6 cellular contexts compared by ENCODE assay signal in the genomic region with DNA sequence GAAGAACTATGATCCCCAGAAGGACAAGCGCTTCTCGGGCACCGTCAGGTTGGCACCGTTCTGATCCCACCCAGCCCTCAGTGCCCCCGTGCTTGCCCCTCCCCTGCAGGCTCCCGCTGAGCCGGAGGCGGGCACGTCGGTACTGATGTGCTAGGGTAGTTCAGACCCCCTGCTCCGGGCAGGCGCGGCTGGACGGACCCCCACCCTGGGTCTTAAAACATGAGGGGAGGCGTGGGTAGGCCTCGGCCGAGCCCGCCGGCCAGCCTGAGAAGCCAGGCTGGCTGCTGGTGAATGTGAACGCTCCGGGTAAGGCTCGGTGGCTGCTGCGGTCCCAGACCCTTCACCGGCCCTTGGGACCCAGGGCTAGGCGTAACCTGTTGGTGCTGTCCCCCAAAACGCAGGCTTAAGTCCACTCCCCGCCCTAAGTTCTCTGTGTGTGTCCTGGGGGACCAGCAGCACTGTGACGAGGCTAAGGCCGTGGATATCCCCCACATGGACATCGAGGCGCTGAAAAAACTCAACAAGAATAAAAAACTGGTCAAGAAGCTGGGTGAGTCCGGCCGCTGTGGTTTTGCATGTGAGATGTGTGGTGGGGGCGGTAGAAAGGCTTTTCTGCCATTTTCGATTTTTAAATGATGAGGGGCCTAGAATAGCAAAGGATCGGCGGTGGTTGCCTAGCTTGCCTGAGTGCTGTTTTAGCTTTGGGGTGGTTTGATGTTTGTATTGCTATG. TPM values are rescaled to one million over a fixed set of nuclear protein-coding genes. Genes with fewer than 3 reads are reported as not detected.
DNase-seq lines count a peak whose midpoint lies in the region; ATAC-seq, FAIRE-seq and TF ChIP-seq lines count a peak whose summit lies in the region.

No MANE protein-coding gene starts in this region.

- no peak overlapping the region for H2AFZ ChIP-seq in H9 (ENCODE audit: low read length)

- peaks cover 19% of the 10 kb centered on the region; the same call in 1 of the 2 replicates for H3K79me2 ChIP-seq in H9 (ENCODE audit: insufficient read depth, low read length)

- ATAC-seq in HG02840 (IDR thresholded peaks at IDR 0.05; ENCODE audit: low FRiP score, unreplicated experiment) (no peak), HG03571 (IDR thresholded peaks at IDR 0.05; ENCODE audit: unreplicated experiment) (no peak)

- CTCF ChIA-PET in activated CD4-positive, alpha-beta memory T cell treated with anti-CD3 and anti-CD28 coated beads for 36 hours (lab: Charles Lee) = interaction anchor here (1.0 to 10.0 kb wide), 9 partner anchors 9 to 214 kb away, joined by 3 to 83 read pairs (median 7); a partner anchor contains a TSS

- DNase-seq in H9 = no peak
- no peak for DNase-seq in activated CD4-positive, alpha-beta memory T cell treated with anti-CD3 and anti-CD28 coated beads for 36 hours
- no peak for DNase-seq in lower leg skin (ENCODE audit: low spot score in 2 of 2)
- DNase-seq in GM19239 (ENCODE audit: insufficient read length, low spot score) = no peak

- H2BK15ac ChIP-seq in H9 (ENCODE audit: low read depth, low read length) = no peak overlapping the region

- H3K14ac ChIP-seq in H9 (ENCODE audit: insufficient read depth, low read length) = peak overlapping the region; percentile 94

- H4K5ac ChIP-seq in H9 (ENCODE audit: insufficient read length, low read depth, low read length) = no peak overlapping the region

- POLR2A ChIA-PET in activated CD4-positive, alpha-beta memory T cell treated with anti-CD3 and anti-CD28 coated beads for 36 hours (lab: Charles Lee) = interaction anchor here (0.6 to 2.4 kb wide), 8 partner anchors 14 to 171 kb away, joined by 3 to 8 read pairs (median 5); a partner anchor contains a TSS

- no peak overlapping the region for H2BK20ac ChIP-seq in H9 (ENCODE audit: low read depth, low read length, poor library complexity, severe bottlenecking)

- no peaks in the 10 kb centered on the region for H3K27me3 ChIP-seq in H9 (ENCODE audit: insufficient read depth, low read length)

- H2BK12ac ChIP-seq in H9 (ENCODE audit: insufficient read length, low read depth, low read length) = no peak overlapping the region

- peaks cover 3% of the 10 kb centered on the region; the same call in 1 of the 2 replicates for H3K4me1 ChIP-seq in H9 (ENCODE audit: insufficient read depth, low read length)

- H3K27me3 Mint-ChIP-seq in H9 (ENCODE audit: low read depth) = peaks cover 6% of the 10 kb centered on the region
- no peaks in the 10 kb centered on the region for H3K27me3 Mint-ChIP-seq in activated CD4-positive, alpha-beta memory T cell treated with anti-CD3 and anti-CD28 coated beads for 36 hours

- no peaks in the 10 kb centered on the region for H4K20me1 ChIP-seq in H9 (ENCODE audit: control insufficient read depth, insufficient read depth, insufficient read length)

- intact Hi-C loops in activated CD4-positive, alpha-beta memory T cell treated with anti-CD3 and anti-CD28 coated beads for 36 hours (cut with micrococcal nuclease) = loop anchor here (1.0 to 2.0 kb wide), 6 partner anchors 17 to 262 kb away; a partner anchor contains a TSS
- intact Hi-C loops in lower leg skin (cut with DNase I; ENCODE audit: low total_unique reads) = loop anchor here (5.0 kb wide), 1 partner anchor 127 kb away; a partner anchor contains a TSS

- no peak overlapping the region for H4K8ac ChIP-seq in H9 (replicated peaks; ENCODE audit: insufficient read length, low read depth, low read length)

- H3K4me2 ChIP-seq in H9 (ENCODE audit: insufficient read depth, insufficient read length, low read length) = peak overlapping the region; percentile 95

- peak overlapping the region; percentile 95 for H3K18ac ChIP-seq in H9 (ENCODE audit: insufficient read length, low read depth, low read length)

- H3K23ac ChIP-seq in H9 (ENCODE audit: insufficient read length, low read depth, low read length) = no peak overlapping the region

- peak overlapping the region; percentile 91 to 98 for H3K4me3 Mint-ChIP-seq in H9
- peak overlapping the region; percentile 95 for H3K4me3 Mint-ChIP-seq in activated CD4-positive, alpha-beta memory T cell treated with anti-CD3 and anti-CD28 coated beads for 36 hours

- peaks cover 30 to 43% of the 10 kb centered on the region in 2 experiments for H3K4me1 Mint-ChIP-seq in H9
- peaks cover 36% of the 10 kb centered on the region for H3K4me1 Mint-ChIP-seq in activated CD4-positive, alpha-beta memory T cell treated with anti-CD3 and anti-CD28 coated beads for 36 hours (ENCODE audit: low read depth)

- H2AK5ac ChIP-seq in H9 (ENCODE audit: insufficient read length, low read length) = no peak overlapping the region

- H3K27ac ChIP-seq in H9 (ENCODE audit: insufficient read length, low read depth, low read length) = peak overlapping the region; percentile 6

- peaks cover 38 to 74% (median 71%) of the 10 kb centered on the region in 3 experiments for H3K36me3 Mint-ChIP-seq in H9 (ENCODE audit: insufficient read depth in 1 of 3, low read depth in 3 of 3)
- H3K36me3 Mint-ChIP-seq in activated CD4-positive, alpha-beta memory T cell treated with anti-CD3 and anti-CD28 coated beads for 36 hours = peaks cover 52% of the 10 kb centered on the region

- H3K4ac ChIP-seq in H9 (ENCODE audit: low read depth, low read length) = no peak overlapping the region; the same call in 1 of the 2 replicates

- H2BK5ac ChIP-seq in H9 (ENCODE audit: insufficient read length, low read length) = no peak overlapping the region

- no peak for TF ChIP-seq CTCF in H9 (conservative IDR thresholded peaks at IDR 0.05)
- TF ChIP-seq CTCF in lower leg skin (IDR thresholded peaks at IDR 0.05) = no peak

- H3K79me1 ChIP-seq in H9 (ENCODE audit: insufficient read depth, low read depth, low read length, poor library complexity, severe bottlenecking) = peaks cover 3% of the 10 kb centered on the region

- no peak for FAIRE-seq in GM19239 (lab: Jason Lieb, UNC)

- no CpG with 5 or more reads among the region's 37 CpGs for WGBS in H9 (ENCODE audit: extremely low coverage, insufficient read length, low lambda C conversion rate)
- WGBS in lower leg skin, 2 donors = 7 to 8% methylated on average over 12 to 34 of the region's 37 CpGs

- H3K9me3 ChIP-seq in H9 (ENCODE audit: control insufficient read depth, low read depth, low read length) = no peaks in the 10 kb centered on the region

- peaks cover 15% of the 10 kb centered on the region for H3K23me2 ChIP-seq in H9 (ENCODE audit: insufficient read length, low read depth, low read length, poor library complexity, severe bottlenecking)

- H3K9ac ChIP-seq in H9 (ENCODE audit: extremely low read depth, insufficient read length, low read length) = peak overlapping the region; percentile 93

- no peak overlapping the region for H4K91ac ChIP-seq in H9 (ENCODE audit: insufficient read length, low read depth, low read length)

- H3K9me3 Mint-ChIP-seq in H9 = peaks cover 6 to 7% of the 10 kb centered on the region in 2 experiments; a peak in 4 of 5 replicates
- no peaks in the 10 kb centered on the region for H3K9me3 Mint-ChIP-seq in activated CD4-positive, alpha-beta memory T cell treated with anti-CD3 and anti-CD28 coated beads for 36 hours

- no peak overlapping the region for H2BK120ac ChIP-seq in H9 (ENCODE audit: low read depth, low read length, poor library complexity, severe bottlenecking)

- H3T11ph ChIP-seq in H9 (ENCODE audit: low read length) = no peak overlapping the region

- H3K27ac Mint-ChIP-seq in H9 = peak overlapping the region; percentile 93 to 99 (median 98)
- peak overlapping the region; percentile 97 for H3K27ac Mint-ChIP-seq in activated CD4-positive, alpha-beta memory T cell treated with anti-CD3 and anti-CD28 coated beads for 36 hours

- H3K56ac ChIP-seq in H9 (ENCODE audit: insufficient read length, low read depth, low read length) = no peak overlapping the region

- H3K4me3 ChIP-seq in lower leg skin (ENCODE audit: low read depth, poor library complexity, severe bottlenecking) = peak overlapping the region; percentile 90

- no peak for TF ChIP-seq POLR2A in lower leg skin (IDR thresholded peaks at IDR 0.05)

RNA-seq across cellular contexts. Expression of a gene that starts 0.9 kb away (rescaled TPM):
- 1,826 and 1,830 TPM in 2 replicates for total RNA-seq in H9 (2021)
- 1,000 to 10,000 TPM; 2,144 to 2,205 TPM for total RNA-seq in activated CD4-positive, alpha-beta memory T cell treated with anti-CD3 and anti-CD28 coated beads for 36 hours
- 1,000 to 10,000 TPM; 1,714 to 2,467 (median 2,118) TPM for total RNA-seq in lower leg skin

RNA-seq across cellular contexts. Expression of a gene that starts 17.0 kb away (rescaled TPM):
- 8.4 and 10.9 TPM in 2 replicates for total RNA-seq in H9 (2021)
- total RNA-seq in activated CD4-positive, alpha-beta memory T cell treated with anti-CD3 and anti-CD28 coated beads for 36 hours = 10 to 100 TPM; 18.9 to 19.2 TPM
- 10 to 100 TPM; 17.5 to 36.7 (median 34.2) TPM for total RNA-seq in lower leg skin

RNA-seq across cellular contexts. Expression of a gene that starts 27.7 kb away (rescaled TPM):
- total RNA-seq in H9 (2021) (24.3 and 27.0 TPM in 2 replicates), lower leg skin (10 to 100 TPM; 51.3 to 73.2 (median 56.8) TPM)
- 1 to 10 TPM; 1.8 to 2.2 TPM for total RNA-seq in activated CD4-positive, alpha-beta memory T cell treated with anti-CD3 and anti-CD28 coated beads for 36 hours

RNA-seq across cellular contexts. Expression of a gene that starts 43.6 kb away (rescaled TPM):
- total RNA-seq in H9 (2021) (0.29 TPM in 1 of 2 replicates, not detected in the other), lower leg skin (under 1 TPM in 2 of 4 donors, not detected in 2; 0.61 to 0.65 TPM)
- total RNA-seq in activated CD4-positive, alpha-beta memory T cell treated with anti-CD3 and anti-CD28 coated beads for 36 hours = not detected
